ENCODE assay signal across 33 cellular contexts in the genomic region with DNA sequence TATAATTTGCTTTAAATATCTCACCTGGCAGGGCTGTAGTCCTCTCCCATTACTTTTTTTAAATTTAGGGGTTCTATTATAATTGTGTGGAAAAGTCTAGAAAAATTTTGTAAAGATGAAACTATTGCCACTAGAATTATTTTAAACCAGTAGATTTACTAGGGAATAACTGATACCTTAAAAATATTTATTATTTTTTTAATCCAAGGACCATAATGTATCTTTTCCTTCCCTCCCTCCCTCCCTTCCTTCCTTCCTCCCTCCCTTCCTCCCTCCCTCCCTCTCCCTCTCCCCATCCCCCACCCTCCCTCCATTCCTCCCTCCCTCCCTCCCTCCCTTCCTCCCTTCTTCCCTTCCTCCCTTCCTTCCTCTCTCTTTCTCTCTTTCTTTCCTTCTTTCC.
"Had no signal": no experiment of that assay in that cellular context is flagged by ENCODE, and none has a peak within 500 bp of the region (broad histone marks: within the 10 kb centered on the region; RNA-seq: fewer than 3 reads in every experiment).

No MANE protein-coding gene starts in this region.

- H3K4me3 ChIP-seq: adrenal gland, ascending aorta, body of pancreas, breast epithelium, cardiac muscle cell had no signal

- H3K27me3 ChIP-seq: adrenal gland, ascending aorta, body of pancreas, brain microvascular endothelial cell, breast epithelium, cardiac muscle cell had no signal

- DNase-seq: activated effector memory CD4-positive, alpha-beta T cell treated with anti-CD3 and anti-CD28 coated beads, Interleukin-2, amount 50 U/mL, for 16 hours; activated effector memory CD4-positive, alpha-beta T cell treated with Interleukin-2 at 50 U/mL for 16 hours; activated gamma-delta T cell; activated gamma-delta T cell treated with Interleukin-2 at 50 U/mL for 16 hours; activated naive CD4-positive, alpha-beta T cell; activated naive CD4-positive, alpha-beta T cell treated with anti-CD3 and anti-CD28 coated beads for 36 hours; activated naive CD4-positive, alpha-beta T cell treated with anti-CD3 and anti-CD28 coated beads, Interleukin-2, amount 10 ng/mL, durations not matched to agents 7 days and 5 days; activated naive CD4-positive, alpha-beta T cell treated with anti-CD3 and anti-CD28 coated beads, Interleukin-2, amount 50 U/mL, for 16 hours; activated naive CD4-positive, alpha-beta T cell treated with Interleukin-2 at 50 U/mL for 16 hours; activated naive CD8-positive, alpha-beta T cell treated with anti-CD3 and anti-CD28 coated beads for 36 hours; activated naive CD8-positive, alpha-beta T cell treated with anti-CD3 and anti-CD28 coated beads, Interleukin-2, amount 10 ng/mL, durations not matched to agents 7 days and 5 days; activated naive CD8-positive, alpha-beta T cell treated with anti-CD3 and anti-CD28 coated beads, Interleukin-2, amount 50 U/mL, for 24 hours; activated T-cell treated with anti-CD3 and anti-CD28 coated beads, Interleukin-2, amount 50 U/mL, for 24 hours; activated T-cell treated with anti-CD3 and anti-CD28 coated beads, Interleukin-2, amount 50 U/mL, for 4 hours; activated T-cell treated with anti-CD3 and anti-CD28 coated beads, Interleukin-2, amount 50 U/mL, for 48 hours; activated T-cell treated with anti-CD3 and anti-CD28 coated beads, Interleukin-2, amount 50 U/mL, for 72 hours; adrenal gland; amniotic stem cell; amygdala; anterior cingulate cortex; aorta; body of pancreas; brain microvascular endothelial cell; caudate nucleus; central memory CD4-positive, alpha-beta T cell; cerebellar nuclear complex had no signal

- H3K36me3 ChIP-seq: adrenal gland, ascending aorta, brain microvascular endothelial cell, breast epithelium, cardiac muscle cell had no signal

- H3K4me1 ChIP-seq: ascending aorta, body of pancreas, breast epithelium had no signal

- FAIRE-seq: astrocyte, bronchial epithelial cell had no signal

- ATAC-seq: activated naive CD4-positive, alpha-beta T cell treated with anti-CD3 and anti-CD28 coated beads, Interleukin-2, amount 50 U/mL, for 72 hours; activated naive CD8-positive, alpha-beta T cell treated with anti-CD3 and anti-CD28 coated beads, Interleukin-2, amount 50 U/mL, for 24 hours; activated T-cell treated with anti-CD3 and anti-CD28 coated beads, Interleukin-2, amount 50 U/mL, for 4 hours; activated T-cell treated with anti-CD3 and anti-CD28 coated beads, Interleukin-2, amount 50 U/mL, for 72 hours; activated T-helper 17 cell treated with anti-CD3 and anti-CD28 coated beads, Interleukin-2, amount 50 U/mL, for 72 hours; body of pancreas had no signal

- H3K9me3 ChIP-seq: adrenal gland, ascending aorta, body of pancreas, breast epithelium had no signal

- H3K27ac ChIP-seq: adrenal gland, ascending aorta, body of pancreas, brain microvascular endothelial cell, breast epithelium, cardiac muscle cell had no signal
